Comparison of ENCODE assay signal across 24 cellular contexts in the genomic region with DNA sequence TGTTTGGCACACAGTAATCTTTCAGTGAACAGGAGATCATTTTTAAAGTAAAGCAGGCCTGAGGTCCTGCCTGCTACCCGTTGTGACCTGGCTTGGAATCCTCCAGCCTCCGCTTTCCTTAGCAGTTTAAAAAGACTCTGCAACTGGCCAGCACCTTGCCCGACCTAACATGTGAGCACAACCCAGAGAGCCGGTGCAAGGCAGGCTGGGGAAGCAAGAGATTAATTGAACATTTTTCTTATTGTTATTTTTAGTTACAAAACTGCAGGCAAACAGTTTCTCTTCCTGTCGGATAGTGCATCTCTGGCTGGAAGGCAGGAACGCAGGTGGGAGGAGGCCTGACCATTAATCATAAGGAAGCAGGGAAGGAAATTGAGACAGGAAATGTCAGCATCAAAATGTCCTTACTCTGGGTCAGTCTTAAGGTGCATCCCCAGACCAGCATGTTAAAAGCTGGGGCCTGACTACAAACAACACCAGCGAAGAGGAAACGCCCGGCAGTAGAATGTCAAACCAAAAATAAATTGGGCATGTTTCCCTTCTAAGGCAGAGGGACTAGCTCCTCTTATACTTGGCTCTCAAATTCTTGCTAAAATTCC.
DNase-seq lines count a peak whose midpoint lies in the region; ATAC-seq, FAIRE-seq and TF ChIP-seq lines count a peak whose summit lies in the region.
"Had no signal": no experiment of that assay in that cellular context is flagged by ENCODE, and none has a peak within 500 bp of the region (broad histone marks: within the 10 kb centered on the region; RNA-seq: fewer than 3 reads in every experiment).

No MANE protein-coding gene starts in this region.

- H3K4me3 ChIP-seq in BLaER1, result no peak overlapping the region
- H3K4me3 ChIP-seq in Karpas-422 (ENCODE audit: low read length), result no peak overlapping the region
- no peak overlapping the region for H3K4me3 ChIP-seq in endothelial cell of umbilical vein (replicated peaks in 1 of 3; ENCODE audit: insufficient read depth in 1 of 3, low read depth in 1 of 3, low read length in 3 of 3)
- no peak overlapping the region for H3K4me3 ChIP-seq in uterus
- H3K4me3 ChIP-seq: Peyer's patch, SK-N-MC had no signal

- H4K20me1 ChIP-seq in BLaER1, result no peaks in the 10 kb centered on the region
- no peaks in the 10 kb centered on the region for H4K20me1 ChIP-seq in Karpas-422 (ENCODE audit: insufficient read depth, low read depth, low read length)
- H4K20me1 ChIP-seq in endothelial cell of umbilical vein (replicated peaks; ENCODE audit: control insufficient read depth, extremely low read depth, insufficient read depth, low read length), result no peaks in the 10 kb centered on the region

- FAIRE-seq in endothelial cell of umbilical vein (lab: Jason Lieb, UNC), result peak; percentile 43
- FAIRE-seq: H54, HTR-8/SVneo had no signal

- no peaks in the 10 kb centered on the region for H3K79me2 ChIP-seq in Karpas-422 (ENCODE audit: low read length)
- H3K79me2 ChIP-seq in endothelial cell of umbilical vein (ENCODE audit: control insufficient read depth, insufficient read depth, low read length), result no peaks in the 10 kb centered on the region

- H3K4me2 ChIP-seq in BLaER1 (peak overlapping the region; percentile 27; the same call in 1 of the 2 replicates), Karpas-422 (ENCODE audit: low read depth, low read length, poor library complexity, severe bottlenecking) (no peak overlapping the region), endothelial cell of umbilical vein (ENCODE audit: insufficient read depth, low read length) (peak overlapping the region; percentile 42)

- peaks cover 7% of the 10 kb centered on the region; the same call in 1 of the 2 replicates for H3K4me1 ChIP-seq in BLaER1
- H3K4me1 ChIP-seq in Karpas-422 (ENCODE audit: low read length), result no peaks in the 10 kb centered on the region
- H3K4me1 ChIP-seq in endothelial cell of umbilical vein (ENCODE audit: control insufficient read depth, extremely low read depth, insufficient read depth, low read length), result peaks cover 54% of the 10 kb centered on the region
- no peaks in the 10 kb centered on the region for H3K4me1 ChIP-seq in uterus
- H3K4me1 ChIP-seq: Peyer's patch had no signal

- H3K9ac ChIP-seq in BLaER1 (no peak overlapping the region), Karpas-422 (ENCODE audit: low read length) (no peak overlapping the region), endothelial cell of umbilical vein (replicated peaks; ENCODE audit: extremely low read depth, insufficient read depth, low read length) (no peak overlapping the region)

- DNase-seq in Karpas-422 (peak; percentile 9), endothelial cell of umbilical vein (ENCODE audit: low read depth, low spot score) (peak; percentile 42), omental fat pad (ENCODE audit: low spot score) (no peak), uterus (no peak), SKM-1 treated with dmso at 0.1 percent for 144 hours (lab: John Stamatoyannopoulos, UW; ENCODE audit: unreplicated experiment) (no peak)
- DNase-seq: CD4-positive, CD25-positive, alpha-beta regulatory T cell; COR-L47; DMS 273 treated with DMSO at 0.1 percent for 48 hours; DND-41; HFFc6; Kasumi-1; MM.1S; NCI-H1092; NCI-H2081; NCI-H2171 treated with DMSO at 0.1 percent for 48 hours; Peyer's patch; SHP77 had no signal

- POLR2A ChIA-PET in endothelial cell of umbilical vein (lab: Charles Lee), result no interaction called here

- no peaks in the 10 kb centered on the region for H3K9me1 ChIP-seq in endothelial cell of umbilical vein (replicated peaks; ENCODE audit: control insufficient read depth, extremely low read depth, insufficient read depth, low read length)

- H3K27me3 ChIP-seq in BLaER1, result no peaks in the 10 kb centered on the region
- H3K27me3 ChIP-seq in Karpas-422 (ENCODE audit: low read length), result no peaks in the 10 kb centered on the region
- H3K27me3 ChIP-seq in endothelial cell of umbilical vein (ENCODE audit: control insufficient read depth in 2 of 2, insufficient read depth in 2 of 2, low read length in 2 of 2), result no peaks in the 10 kb centered on the region
- H3K27me3 ChIP-seq in uterus, result no peaks in the 10 kb centered on the region
- H3K27me3 ChIP-seq: Peyer's patch had no signal

- no peak overlapping the region for H3K27ac ChIP-seq in BLaER1
- H3K27ac ChIP-seq in Karpas-422 (ENCODE audit: low read length), result no peak overlapping the region
- H3K27ac ChIP-seq in endothelial cell of umbilical vein (ENCODE audit: insufficient read depth, low read depth, low read length), result no peak overlapping the region
- peak overlapping the region in 1 of 2 donors; percentile 38 for H3K27ac ChIP-seq in uterus
- H3K27ac ChIP-seq: HL-60, Peyer's patch, SK-N-MC had no signal

- BruUV-seq in endothelial cell of umbilical vein (replicated peaks; lab: Mats Ljungman, UMichigan), result no TSS peak

- dilution Hi-C loops in endothelial cell of umbilical vein (cut with MboI; ENCODE audit: extremely low pct_ligation_motif_present, low sequenced_read_pairs), result no loop called here

- ATAC-seq in omental fat pad (ENCODE audit: low FRiP score), result peak; percentile 67
- ATAC-seq in HG03521 (IDR thresholded peaks at IDR 0.05; ENCODE audit: unreplicated experiment), result no peak
- no peak for ATAC-seq in GM21390 (IDR thresholded peaks at IDR 0.05; ENCODE audit: unreplicated experiment)

- no peak for TF ChIP-seq CTCF in endothelial cell of umbilical vein (IDR thresholded peaks at IDR 0.05; ENCODE audit: extremely low read depth in 1 of 2, insufficient read depth in 1 of 2, low read depth in 1 of 2, low read length in 2 of 2)
- no peak for TF ChIP-seq CTCF in omental fat pad (IDR thresholded peaks at IDR 0.05)
- no peak for TF ChIP-seq CTCF in uterus (IDR thresholded peaks at IDR 0.05)

- H2AFZ ChIP-seq in Karpas-422 (ENCODE audit: low read length), result no peak overlapping the region
- H2AFZ ChIP-seq in endothelial cell of umbilical vein (ENCODE audit: low read depth, low read length), result no peak overlapping the region

- TF ChIP-seq POLR2A in endothelial cell of umbilical vein (IDR thresholded peaks at IDR 0.05; ENCODE audit: low read depth, low read length) (no peak), uterus (IDR thresholded peaks at IDR 0.05) (no peak)

- no peaks in the 10 kb centered on the region for H3K9me2 ChIP-seq in Karpas-422 (replicated peaks; ENCODE audit: insufficient read depth, low read length)

- intact Hi-C loops in endothelial cell of umbilical vein (cut with micrococcal nuclease), result loop anchor here (1.0 to 2.0 kb wide), 4 partner anchors 140 to 438 kb away; a partner anchor contains a TSS
- intact Hi-C loops in uterus (cut with DNase I; ENCODE audit: low total_unique reads), result no loop called here

- H3K36me3 ChIP-seq in BLaER1, result no peaks in the 10 kb centered on the region
- H3K36me3 ChIP-seq in Karpas-422 (ENCODE audit: insufficient read depth, low read length), result no peaks in the 10 kb centered on the region
- H3K36me3 ChIP-seq in endothelial cell of umbilical vein (ENCODE audit: control insufficient read depth in 2 of 2, extremely low read depth in 1 of 2, insufficient read depth in 2 of 2, low read length in 2 of 2), result no peaks in the 10 kb centered on the region
- no peaks in the 10 kb centered on the region for H3K36me3 ChIP-seq in uterus
- H3K36me3 ChIP-seq: Peyer's patch had no signal

- H3K9me3 ChIP-seq in BLaER1 (no peaks in the 10 kb centered on the region), Karpas-422 (ENCODE audit: low read length) (no peaks in the 10 kb centered on the region), endothelial cell of umbilical vein (replicated peaks; ENCODE audit: control insufficient read depth, insufficient read depth, low read length) (no peaks in the 10 kb centered on the region), uterus (no peaks in the 10 kb centered on the region)
- H3K9me3 ChIP-seq: Peyer's patch had no signal

- CTCF ChIA-PET in endothelial cell of umbilical vein (lab: Charles Lee), result interaction anchor here (3.4 kb wide), 1 partner anchor 642 kb away, joined by 17 read pairs; no protein-coding TSS in a partner anchor

TF ChIP-seq in endothelial cell of umbilical vein, 7 proteins besides CTCF, POLR2A, EP300 and RAD21:
- TF ChIP-seq FOS (IDR thresholded peaks at IDR 0.05; ENCODE audit: borderline replicate concordance, insufficient read depth, low read length) (no peak), MYC (IDR thresholded peaks at IDR 0.05; ENCODE audit: low read depth, low read length) (no peak), JUN (IDR thresholded peaks at IDR 0.05; ENCODE audit: borderline replicate concordance, insufficient read depth, insufficient read length, low read depth) (no peak), EZH2 (IDR thresholded peaks at IDR 0.05; ENCODE audit: borderline replicate concordance, low read depth, low read length, severe bottlenecking) (no peak), GATA2 (IDR thresholded peaks at IDR 0.05; ENCODE audit: insufficient read depth, insufficient read length, low read depth, low read length) (no peak), POLR2AphosphoS5 (IDR thresholded peaks at IDR 0.05; ENCODE audit: insufficient read depth, low read depth, low read length) (no peak)
- TF ChIP-seq, protein P1, sequence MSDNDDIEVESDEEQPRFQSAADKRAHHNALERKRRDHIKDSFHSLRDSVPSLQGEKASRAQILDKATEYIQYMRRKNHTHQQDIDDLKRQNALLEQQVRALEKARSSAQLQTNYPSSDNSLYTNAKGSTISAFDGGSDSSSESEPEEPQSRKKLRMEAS (IDR thresholded peaks at IDR 0.05; ENCODE audit: insufficient read depth, insufficient read length), result no peak
TF ChIP-seq in endothelial cell of umbilical vein: peak in this region for 0.

Comparison
In these comparisons a context has a peak if more than half of its experiments do, and no peak if none do; other contexts are left out.
1. DNase-seq: peak in Karpas-422 (single experiment) and endothelial cell of umbilical vein (single experiment); none in omental fat pad (single experiment), uterus (0 of 2) and SKM-1 treated with dmso at 0.1 percent for 144 hours (single experiment).